16 cellular contexts compared by ENCODE assay signal in genomic region chr2:168962636-168963035, GRCh38.
"Had no signal": no experiment of that assay in that cellular context is flagged by ENCODE, and none has a peak within 500 bp of the region (broad histone marks: within the 10 kb centered on the region; RNA-seq: fewer than 3 reads in every experiment).

No MANE protein-coding gene starts in this region.

- H3K4me3 ChIP-seq: lung, pancreas, upper lobe of left lung had no signal

- H3K27me3 Mint-ChIP-seq: stimulated activated naive B cell treated with anti-CD40 and anti-IgM and Interleukin-4, amounts not matched to agents 10 μg/mL and 1 μg/mL and 100 μg/mL, for 72 hours had no signal

- DNase-seq: activated CD4-positive, alpha-beta T cell treated with anti-CD3 and anti-CD28 coated beads, Interleukin-2, amount 50 U/mL, for 1 hour; activated CD8-positive, alpha-beta memory T cell treated with anti-CD3 and anti-CD28 coated beads, Interleukin-2, amount 50 U/mL, for 4 hours; activated effector memory CD4-positive, alpha-beta T cell treated with Interleukin-2 at 50 U/mL for 16 hours; activated naive CD4-positive, alpha-beta T cell treated with anti-CD3 and anti-CD28 coated beads, Interleukin-2, amount 50 U/mL, for 16 hours; activated T-cell treated with anti-CD3 and anti-CD28 coated beads, Interleukin-2, amount 50 U/mL, for 4 hours; erythroblast; islet precursor cell; natural killer cell; pancreas; stimulated activated naive B cell treated with anti-CD40 and anti-IgM and Interleukin-4, amounts not matched to agents 10 μg/mL and 1 μg/mL and 100 μg/mL, for 72 hours; substantia nigra; upper lobe of left lung had no signal

- H3K9me3 ChIP-seq: pancreas, upper lobe of left lung had no signal

- H3K27ac ChIP-seq: pancreas, upper lobe of left lung had no signal

- H3K9me3 Mint-ChIP-seq: activated T-cell treated with anti-CD3 and anti-CD28 coated beads, Interleukin-2, amount 50 U/mL, for 4 hours; natural killer cell; stimulated activated naive B cell treated with anti-CD40 and anti-IgM and Interleukin-4, amounts not matched to agents 10 μg/mL and 1 μg/mL and 100 μg/mL, for 72 hours; T-helper 1 cell treated with Interleukin-12 subunit alpha and Interleukin-12 subunit beta and Interleukin-4 antibody, amounts not matched to agents 30 μg/mL and 1 μg/mL, for 36 hours had no signal

- H3K4me3 Mint-ChIP-seq: activated T-cell treated with anti-CD3 and anti-CD28 coated beads, Interleukin-2, amount 50 U/mL, for 4 hours; natural killer cell; stimulated activated naive B cell treated with anti-CD40 and anti-IgM and Interleukin-4, amounts not matched to agents 10 μg/mL and 1 μg/mL and 100 μg/mL, for 72 hours; T-helper 1 cell treated with Interleukin-12 subunit alpha and Interleukin-12 subunit beta and Interleukin-4 antibody, amounts not matched to agents 30 μg/mL and 1 μg/mL, for 36 hours had no signal

- H3K36me3 Mint-ChIP-seq: natural killer cell; stimulated activated naive B cell treated with anti-CD40 and anti-IgM and Interleukin-4, amounts not matched to agents 10 μg/mL and 1 μg/mL and 100 μg/mL, for 72 hours had no signal

- H3K4me1 ChIP-seq: pancreas, upper lobe of left lung had no signal

- ATAC-seq: activated CD4-positive, CD25-positive, alpha-beta regulatory T cell treated with anti-CD3 and anti-CD28 coated beads, Interleukin-2, amount 50 U/mL, for 24 hours; activated T-cell treated with anti-CD3 and anti-CD28 coated beads, Interleukin-2, amount 50 U/mL, for 4 hours; natural killer cell; pancreas; sciatic nerve; stimulated activated naive B cell treated with anti-CD40 and anti-IgM and Interleukin-4, amounts not matched to agents 10 μg/mL and 1 μg/mL and 100 μg/mL, for 72 hours had no signal

- H3K36me3 ChIP-seq: pancreas, upper lobe of left lung had no signal

- H3K27me3 ChIP-seq: pancreas, upper lobe of left lung had no signal

- H3K27ac Mint-ChIP-seq: natural killer cell; stimulated activated naive B cell treated with anti-CD40 and anti-IgM and Interleukin-4, amounts not matched to agents 10 μg/mL and 1 μg/mL and 100 μg/mL, for 72 hours; T-helper 1 cell treated with Interleukin-12 subunit alpha and Interleukin-12 subunit beta and Interleukin-4 antibody, amounts not matched to agents 30 μg/mL and 1 μg/mL, for 36 hours had no signal
